Comparison of ENCODE assay signal across 8 cellular contexts in the genomic region with DNA sequence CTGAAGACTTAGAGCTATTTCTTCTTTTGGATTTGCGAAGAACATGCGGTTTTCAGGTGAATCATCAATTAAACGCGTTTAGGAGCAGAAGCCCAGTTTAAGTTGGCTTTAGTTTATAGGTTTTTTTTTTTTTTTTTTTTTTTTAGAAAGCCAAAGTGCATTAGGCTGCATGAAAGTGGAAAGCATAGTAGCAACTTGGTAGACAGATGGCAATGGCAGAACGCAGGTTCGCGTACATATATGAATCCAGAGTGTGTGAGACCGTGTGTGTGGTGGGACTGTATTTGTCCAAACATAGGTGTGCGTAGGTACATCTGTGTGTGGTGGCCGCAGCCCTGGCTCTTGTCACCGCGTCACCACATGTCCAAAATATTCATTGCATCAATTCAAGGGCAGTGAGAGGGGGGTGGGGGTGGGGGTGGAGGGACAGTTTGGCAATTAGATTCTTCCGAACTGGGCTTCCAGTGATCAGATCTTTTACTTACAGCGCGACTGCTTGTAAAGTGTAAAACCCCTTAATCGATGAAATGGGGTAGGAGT. TPM values are rescaled to one million over a fixed set of nuclear protein-coding genes. Genes with fewer than 3 reads are reported as not detected.
A peak's percentile ranks its signal among the peaks of the same experiment; 100 is the strongest.
DNase-seq lines count a peak whose midpoint lies in the region; ATAC-seq and FAIRE-seq lines count a peak whose summit lies in the region.

No MANE protein-coding gene starts in this region.

- ATAC-seq in activated T-helper 17 cell treated with anti-CD3 and anti-CD28 coated beads, Interleukin-2, amount 50 U/mL, for 72 hours (replicated peaks) = no peak
- no peak for ATAC-seq in GM21529 (IDR thresholded peaks at IDR 0.05; ENCODE audit: unreplicated experiment)

- H3K27ac Mint-ChIP-seq in activated T-helper 17 cell treated with anti-CD3 and anti-CD28 coated beads, Interleukin-2, amount 50 U/mL, for 72 hours = peak overlapping the region; percentile 75

- H3K4me1 ChIP-seq in neuronal stem cell (ENCODE audit: control insufficient read depth in 2 of 2, insufficient read depth in 1 of 2, low read depth in 1 of 2, low read length in 2 of 2) = no peaks in the 10 kb centered on the region

- H2BK5ac ChIP-seq in neuronal stem cell (ENCODE audit: low read length) = peak overlapping the region; percentile 87

- FAIRE-seq in frontal cortex (lab: Jason Lieb, UNC) = no peak

- no peaks in the 10 kb centered on the region for H3K27me3 ChIP-seq in neuronal stem cell (ENCODE audit: control insufficient read depth in 3 of 3, insufficient read depth in 3 of 3, low read depth in 1 of 3, low read length in 3 of 3)

- WGBS in neuronal stem cell (ENCODE audit: extremely low coverage in 2 of 2, insufficient read length in 2 of 2, insufficient replicate concordance in 1 of 2), 2 donors = no CpG with 5 or more reads among the region's 16 CpGs

- no peaks in the 10 kb centered on the region for H3K27me3 Mint-ChIP-seq in activated T-helper 17 cell treated with anti-CD3 and anti-CD28 coated beads, Interleukin-2, amount 50 U/mL, for 72 hours

- H3K4me2 ChIP-seq in neuronal stem cell (ENCODE audit: insufficient read depth, low read length, poor library complexity, severe bottlenecking) = peak overlapping the region; percentile 78

- H2BK15ac ChIP-seq in neuronal stem cell (ENCODE audit: low read length) = no peak overlapping the region

- peak overlapping the region; percentile 97 for H3K27ac ChIP-seq in neuronal stem cell (replicated peaks; ENCODE audit: low read length)

- peaks cover 10% of the 10 kb centered on the region for H3K4me1 Mint-ChIP-seq in activated T-helper 17 cell treated with anti-CD3 and anti-CD28 coated beads, Interleukin-2, amount 50 U/mL, for 72 hours

- H3K4me3 ChIP-seq in neuronal stem cell (ENCODE audit: low read length in 2 of 2) = peak overlapping the region; percentile 93 to 95

- peak overlapping the region; percentile 80 for H3K4me3 Mint-ChIP-seq in activated T-helper 17 cell treated with anti-CD3 and anti-CD28 coated beads, Interleukin-2, amount 50 U/mL, for 72 hours

- no peaks in the 10 kb centered on the region for H3K9me3 ChIP-seq in neuronal stem cell (replicated peaks in 1 of 2; ENCODE audit: control insufficient read depth in 2 of 2, insufficient read depth in 1 of 2, low read depth in 1 of 2, low read length in 2 of 2)

- H4K8ac ChIP-seq in neuronal stem cell (ENCODE audit: low read depth, low read length) = no peak overlapping the region

- H2AK5ac ChIP-seq in neuronal stem cell (ENCODE audit: low read depth, low read length) = peak overlapping the region; percentile 25

- no peak overlapping the region for H2BK120ac ChIP-seq in neuronal stem cell (ENCODE audit: low read depth, low read length)

- H3K9ac ChIP-seq in neuronal stem cell (ENCODE audit: low read depth, low read length, poor library complexity) = peak overlapping the region; percentile 96

- H3K9me3 Mint-ChIP-seq in activated T-helper 17 cell treated with anti-CD3 and anti-CD28 coated beads, Interleukin-2, amount 50 U/mL, for 72 hours = no peaks in the 10 kb centered on the region

- DNase-seq in activated gamma-delta T cell treated with Interleukin-2 at 50 U/mL for 16 hours (peak; percentile 13), activated gamma-delta T cell (lab: John Stamatoyannopoulos, UW) (no peak), NCI-H748 (lab: John Stamatoyannopoulos, UW; ENCODE audit: unreplicated experiment) (peak; percentile 72), frontal cortex (ENCODE audit: low spot score in 2 of 2) (peak; percentile 25 to 61), neuronal stem cell (ENCODE audit: low spot score) (no peak), HCEC 1CT (no peak)

- peaks cover 3% of the 10 kb centered on the region for H3K79me1 ChIP-seq in neuronal stem cell (ENCODE audit: low read depth, low read length)

- H3K36me3 Mint-ChIP-seq in activated T-helper 17 cell treated with anti-CD3 and anti-CD28 coated beads, Interleukin-2, amount 50 U/mL, for 72 hours (ENCODE audit: low read depth) = no peaks in the 10 kb centered on the region

- H3K4ac ChIP-seq in neuronal stem cell (ENCODE audit: low read length) = no peak overlapping the region

- peaks cover 0 to under 1% of the 10 kb centered on the region in 2 donors for H3K36me3 ChIP-seq in neuronal stem cell (replicated peaks in 1 of 2; ENCODE audit: control insufficient read depth in 2 of 2, insufficient read depth in 2 of 2, low read length in 2 of 2)

- no peak overlapping the region for H4K91ac ChIP-seq in neuronal stem cell (ENCODE audit: low read depth, low read length, poor library complexity)

- H3K14ac ChIP-seq in neuronal stem cell (ENCODE audit: low read length) = no peak overlapping the region

- no peak overlapping the region for H2BK12ac ChIP-seq in neuronal stem cell (ENCODE audit: low read length)

- peak overlapping the region; percentile 96 for H2AFZ ChIP-seq in neuronal stem cell (ENCODE audit: low read length)

- peak overlapping the region; percentile 92 for H3K18ac ChIP-seq in neuronal stem cell (ENCODE audit: low read length)

- H3K23ac ChIP-seq in neuronal stem cell (ENCODE audit: low read depth, low read length, poor library complexity) = no peak overlapping the region

RNA-seq across cellular contexts. Expression of a gene that starts 0.9 kb away (rescaled TPM):
- total RNA-seq in activated T-helper 17 cell treated with anti-CD3 and anti-CD28 coated beads, Interleukin-2, amount 50 U/mL, for 72 hours = 10 to 100 TPM; 22.2 to 27.3 TPM
- total RNA-seq in frontal cortex = 28.5 TPM
- polyA plus RNA-seq in neuronal stem cell (2013, experiment 1 of 2) = 30.6 TPM
- polyA plus RNA-seq in neuronal stem cell (2013, experiment 2 of 2) = 31.4 TPM

Comparison
In these comparisons a context has a peak if more than half of its experiments do, and no peak if none do; other contexts are left out.
1. DNase-seq: peak in activated gamma-delta T cell treated with Interleukin-2 at 50 U/mL for 16 hours (single experiment), NCI-H748 (single experiment) and frontal cortex (2 of 2); none in activated gamma-delta T cell (single experiment), neuronal stem cell (single experiment) and HCEC 1CT (single experiment).